Comparison of ENCODE assay signal across 8 cellular contexts in the genomic region with DNA sequence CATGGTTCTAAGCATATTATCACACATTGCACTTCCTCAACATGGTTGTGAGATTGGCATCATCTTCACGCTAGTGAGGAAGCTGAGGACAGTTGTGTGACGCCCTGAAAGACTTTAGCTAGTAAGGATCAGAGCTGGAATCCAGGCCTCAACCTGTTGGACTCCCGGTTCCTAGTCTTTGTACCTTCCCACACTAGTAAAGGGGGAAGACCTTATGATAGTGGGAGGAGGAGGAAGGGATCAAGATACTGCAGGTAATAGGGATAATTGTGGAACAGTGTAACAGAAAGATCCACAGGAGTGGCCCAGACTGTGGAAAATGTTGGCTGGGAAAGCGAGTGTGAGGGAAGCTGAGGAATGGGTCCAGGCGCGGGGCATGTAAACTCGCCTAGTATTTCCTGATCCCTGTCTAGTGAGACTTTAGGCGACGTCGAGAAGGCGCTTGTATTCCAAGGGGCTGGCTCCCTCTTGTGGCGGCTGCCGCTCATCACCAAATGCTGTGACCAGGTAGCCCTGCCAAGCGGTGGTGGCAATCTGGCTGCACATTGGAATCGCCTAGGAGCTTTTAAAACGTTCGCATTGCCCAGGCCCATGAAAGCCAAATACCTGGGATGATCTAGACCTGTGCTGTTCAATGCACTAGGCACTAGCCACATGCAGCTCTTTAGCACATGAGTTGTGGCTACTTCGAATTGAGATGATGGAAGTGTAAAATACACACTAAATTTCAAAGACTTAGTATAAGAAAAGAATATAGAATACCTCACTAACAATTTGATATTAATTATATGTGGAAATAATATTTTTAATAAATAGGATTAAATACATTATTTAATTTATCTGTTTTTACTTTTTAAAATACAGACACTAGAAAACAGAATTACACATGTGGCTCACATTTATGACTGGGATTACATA. TPM values are rescaled to one million over a fixed set of nuclear protein-coding genes. Genes with fewer than 3 reads are reported as not detected.
A peak's percentile ranks its signal among the peaks of the same experiment; 100 is the strongest.
DNase-seq lines count a peak whose midpoint lies in the region; ATAC-seq and TF ChIP-seq lines count a peak whose summit lies in the region.

No MANE protein-coding gene starts in this region.

- H3K4me1 ChIP-seq in OCI-LY3 (ENCODE audit: low read length) (peaks cover 5% of the 10 kb centered on the region; the same call in 1 of the 2 replicates), neuronal stem cell (ENCODE audit: control insufficient read depth in 2 of 2, insufficient read depth in 1 of 2, low read depth in 1 of 2, low read length in 2 of 2) (no peaks in the 10 kb centered on the region), tibial artery (peaks cover 0 to 3% (median 0%) of the 10 kb centered on the region in 4 donors)

- H3K79me1 ChIP-seq in neuronal stem cell (ENCODE audit: low read depth, low read length): no peaks in the 10 kb centered on the region

- H3K27me3 Mint-ChIP-seq in activated T-cell treated with anti-CD3 and anti-CD28 coated beads, Interleukin-2, amount 50 U/mL, for 4 hours (ENCODE audit: low read depth): peaks cover 12% of the 10 kb centered on the region

- no peak overlapping the region for H4K91ac ChIP-seq in neuronal stem cell (ENCODE audit: low read depth, low read length, poor library complexity)

- ATAC-seq in GM21529 (IDR thresholded peaks at IDR 0.05; ENCODE audit: unreplicated experiment): peak; percentile 99
- ATAC-seq in activated T-cell treated with anti-CD3 and anti-CD28 coated beads, Interleukin-2, amount 50 U/mL, for 4 hours: peak in 1 of 2 donors; percentile 75

- H2AK5ac ChIP-seq in neuronal stem cell (ENCODE audit: low read depth, low read length): no peak overlapping the region

- H3K14ac ChIP-seq in neuronal stem cell (ENCODE audit: low read length): no peak overlapping the region

- H3K4me2 ChIP-seq in OCI-LY3 (ENCODE audit: low read length) (peak overlapping the region; percentile 96), neuronal stem cell (ENCODE audit: insufficient read depth, low read length, poor library complexity, severe bottlenecking) (peak overlapping the region; percentile 15)

- no peaks in the 10 kb centered on the region for H3K9me3 ChIP-seq in OCI-LY3 (ENCODE audit: insufficient read depth, low read length)
- no peaks in the 10 kb centered on the region for H3K9me3 ChIP-seq in neuronal stem cell (replicated peaks in 1 of 2; ENCODE audit: control insufficient read depth in 2 of 2, insufficient read depth in 1 of 2, low read depth in 1 of 2, low read length in 2 of 2)
- H3K9me3 ChIP-seq in tibial artery: no peaks in the 10 kb centered on the region

- WGBS in neuronal stem cell (ENCODE audit: extremely low coverage in 2 of 2, insufficient read length in 2 of 2, insufficient replicate concordance in 1 of 2), 2 donors: no CpG with 5 or more reads among the region's 18 CpGs

- H2AFZ ChIP-seq in OCI-LY3 (ENCODE audit: low read depth, low read length): peak overlapping the region; percentile 99
- peak overlapping the region; percentile 51 for H2AFZ ChIP-seq in neuronal stem cell (ENCODE audit: low read length)

- no peak overlapping the region for H2BK12ac ChIP-seq in neuronal stem cell (ENCODE audit: low read length)

- H3K27ac ChIP-seq in OCI-LY3 (ENCODE audit: low read length): no peak overlapping the region
- no peak overlapping the region for H3K27ac ChIP-seq in neuronal stem cell (replicated peaks; ENCODE audit: low read length)
- no peak overlapping the region for H3K27ac ChIP-seq in tibial artery

- no peak overlapping the region for H4K8ac ChIP-seq in neuronal stem cell (ENCODE audit: low read depth, low read length)

- H3K4me3 Mint-ChIP-seq in activated T-cell treated with anti-CD3 and anti-CD28 coated beads, Interleukin-2, amount 50 U/mL, for 4 hours: no peak overlapping the region

- no peaks in the 10 kb centered on the region for H3K79me2 ChIP-seq in OCI-LY3 (ENCODE audit: low read length)

- peak overlapping the region; percentile 77 for H3K4me3 ChIP-seq in OCI-LY3 (ENCODE audit: low read length)
- H3K4me3 ChIP-seq in neuronal stem cell (ENCODE audit: low read length in 2 of 2): no peak overlapping the region
- H3K4me3 ChIP-seq in tibial artery: no peak overlapping the region

- no peaks in the 10 kb centered on the region for H4K20me1 ChIP-seq in OCI-LY3 (ENCODE audit: insufficient read depth, low read length)

- H3K36me3 ChIP-seq in OCI-LY3 (replicated peaks; ENCODE audit: low read depth, low read length) (no peaks in the 10 kb centered on the region), neuronal stem cell (replicated peaks in 1 of 2; ENCODE audit: control insufficient read depth in 2 of 2, insufficient read depth in 2 of 2, low read length in 2 of 2) (no peaks in the 10 kb centered on the region), tibial artery (no peaks in the 10 kb centered on the region)

- H3K27me3 ChIP-seq in OCI-LY3 (ENCODE audit: low read depth, low read length) (peaks cover 17% of the 10 kb centered on the region), neuronal stem cell (ENCODE audit: control insufficient read depth in 3 of 3, insufficient read depth in 3 of 3, low read depth in 1 of 3, low read length in 3 of 3) (peaks cover 0 to 7% (median 0%) of the 10 kb centered on the region in 3 experiments), tibial artery (no peaks in the 10 kb centered on the region)

- H3K23ac ChIP-seq in neuronal stem cell (ENCODE audit: low read depth, low read length, poor library complexity): no peak overlapping the region

- intact Hi-C loops in tibial artery (cut with DNase I; ENCODE audit: low total_unique reads): no loop called here

- no peaks in the 10 kb centered on the region for H3K36me3 Mint-ChIP-seq in activated T-cell treated with anti-CD3 and anti-CD28 coated beads, Interleukin-2, amount 50 U/mL, for 4 hours (ENCODE audit: insufficient read depth)

- no peaks in the 10 kb centered on the region for H3K9me3 Mint-ChIP-seq in activated T-cell treated with anti-CD3 and anti-CD28 coated beads, Interleukin-2, amount 50 U/mL, for 4 hours

- peak overlapping the region; percentile 39; the same call in 1 of the 2 replicates for H3K9ac ChIP-seq in OCI-LY3 (ENCODE audit: low read length)
- no peak overlapping the region for H3K9ac ChIP-seq in neuronal stem cell (ENCODE audit: low read depth, low read length, poor library complexity)

- DNase-seq in DMS53 (lab: John Stamatoyannopoulos, UW) (peak; percentile 90), HuH-7.5 (ENCODE audit: low spot score) (peak; percentile 51), fibroblast of the conjunctiva (ENCODE audit: low read depth) (peak; percentile 41), neuronal stem cell (ENCODE audit: low spot score) (peak; percentile 62), tibial artery (peak; percentile 56 to 73)
- peak; percentile 29 for DNase-seq in activated T-cell treated with anti-CD3 and anti-CD28 coated beads, Interleukin-2, amount 50 U/mL, for 4 hours

- H2BK120ac ChIP-seq in neuronal stem cell (ENCODE audit: low read depth, low read length): no peak overlapping the region

- no peak overlapping the region for H3K4ac ChIP-seq in neuronal stem cell (ENCODE audit: low read length)

- H2BK5ac ChIP-seq in neuronal stem cell (ENCODE audit: low read length): no peak overlapping the region

- H3K4me1 Mint-ChIP-seq in activated T-cell treated with anti-CD3 and anti-CD28 coated beads, Interleukin-2, amount 50 U/mL, for 4 hours (ENCODE audit: low read depth): no peaks in the 10 kb centered on the region

- TF ChIP-seq CTCF in OCI-LY3 (IDR thresholded peaks at IDR 0.05; ENCODE audit: low read depth, low read length) (peak; percentile 84), tibial artery (IDR thresholded peaks at IDR 0.05) (peak; percentile 62 to 73)

- no peak overlapping the region for H2BK15ac ChIP-seq in neuronal stem cell (ENCODE audit: low read length)

- no peak overlapping the region for H3K18ac ChIP-seq in neuronal stem cell (ENCODE audit: low read length)

RNA-seq across cellular contexts. Expression of gene CLDN18, which starts 38.8 kb away (rescaled TPM):
- under 1 TPM; 0.08 to 0.18 (median 0.13) TPM for total RNA-seq in activated T-cell treated with anti-CD3 and anti-CD28 coated beads, Interleukin-2, amount 50 U/mL, for 4 hours
- not detected for polyA plus RNA-seq in neuronal stem cell (2013, experiment 1 of 2)
- not detected for polyA plus RNA-seq in neuronal stem cell (2013, experiment 2 of 2)

Comparison
In these comparisons a context has a peak if more than half of its experiments do, and no peak if none do; other contexts are left out.
1. DNase-seq: peak in every context shown above with its lines; median percentile 90 in DMS53; 64 in tibial artery; 62 in neuronal stem cell; 51 in HuH-7.5; 41 in fibroblast of the conjunctiva; 29 in activated T-cell treated with anti-CD3 and anti-CD28 coated beads, Interleukin-2, amount 50 U/mL, for 4 hours.